Comparison of ENCODE assay signal across 1 cellular context in the genomic region with DNA sequence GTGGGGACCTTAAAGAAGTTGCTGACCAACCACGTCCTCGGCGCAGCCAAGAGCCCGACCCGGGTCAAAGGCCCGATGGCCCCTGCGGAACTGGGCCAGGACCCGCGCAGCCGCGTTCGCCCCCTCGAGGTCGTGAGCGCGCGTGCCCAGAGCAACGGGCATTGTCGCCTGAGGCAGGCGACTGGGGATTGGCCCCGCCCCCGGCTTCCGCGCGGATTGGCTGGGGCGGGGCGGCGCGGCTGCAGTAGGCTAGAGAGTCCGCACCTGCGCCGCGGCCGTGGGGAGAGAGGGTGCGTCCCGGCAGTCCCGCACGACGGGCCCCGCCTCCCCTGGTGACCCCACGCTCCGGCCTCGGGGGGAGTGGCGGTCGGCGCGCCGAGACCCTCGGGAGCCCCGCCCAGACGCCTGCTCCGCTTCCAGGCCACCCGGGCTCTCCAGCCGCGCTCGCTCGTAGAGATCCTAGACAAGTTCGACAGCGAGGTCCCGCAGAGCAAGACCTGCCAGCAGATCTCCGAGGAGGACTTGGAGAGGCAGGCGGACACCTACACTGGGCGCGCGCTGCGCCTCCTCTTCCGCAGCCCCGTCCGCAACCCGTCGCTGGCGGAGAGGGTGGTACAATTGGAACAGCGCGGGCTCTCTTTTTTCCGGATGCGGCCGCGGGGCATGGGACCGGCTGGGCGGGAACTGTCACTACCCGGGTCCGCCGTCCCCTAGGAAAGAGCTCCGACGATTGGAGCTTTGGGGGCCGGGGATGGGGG.
TF ChIP-seq lines count a peak whose summit lies in the region.

No MANE protein-coding gene starts in this region.

TF ChIP-seq in HepG2, 621 proteins besides CTCF, POLR2A, EP300 and RAD21 (continued from another document and continues in another):
- TF ChIP-seq ELK4 (CRISPR knock-in tag; IDR thresholded peaks at IDR 0.05; ENCODE audit: borderline replicate concordance), result no peak
- TF ChIP-seq HOXA9 (CRISPR knock-in tag; IDR thresholded peaks at IDR 0.05; ENCODE audit: borderline replicate concordance), result no peak
- no peak for TF ChIP-seq PAX8 (CRISPR knock-in tag; IDR thresholded peaks at IDR 0.05; ENCODE audit: borderline replicate concordance)
- TF ChIP-seq DBP (CRISPR knock-in tag; IDR thresholded peaks at IDR 0.05; ENCODE audit: not compliant biosample characterization), result no peak
- no peak for TF ChIP-seq TSC22D2 (CRISPR knock-in tag; IDR thresholded peaks at IDR 0.05; ENCODE audit: borderline replicate concordance)
- TF ChIP-seq, protein P1, sequence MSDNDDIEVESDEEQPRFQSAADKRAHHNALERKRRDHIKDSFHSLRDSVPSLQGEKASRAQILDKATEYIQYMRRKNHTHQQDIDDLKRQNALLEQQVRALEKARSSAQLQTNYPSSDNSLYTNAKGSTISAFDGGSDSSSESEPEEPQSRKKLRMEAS (IDR thresholded peaks at IDR 0.05), result peak; percentile 65
- TF ChIP-seq KAT2B (IDR thresholded peaks at IDR 0.05; ENCODE audit: borderline replicate concordance, low read depth, low read length), result no peak
- TF ChIP-seq HHEX (CRISPR knock-in tag; IDR thresholded peaks at IDR 0.05), result no peak
- TF ChIP-seq ATF1 (CRISPR knock-in tag; IDR thresholded peaks at IDR 0.05), result no peak
- no peak for TF ChIP-seq NCOR1 (IDR thresholded peaks at IDR 0.05; ENCODE audit: borderline replicate concordance, low read length)
- peak; percentile 33; the same call in 1 of the 2 replicates for TF ChIP-seq GATAD2A (CRISPR knock-in tag; IDR thresholded peaks at IDR 0.05)
- TF ChIP-seq ZNF839 (CRISPR knock-in tag; IDR thresholded peaks at IDR 0.05; ENCODE audit: borderline replicate concordance), result no peak
- no peak for TF ChIP-seq ZNF296 (CRISPR knock-in tag; conservative IDR thresholded peaks at IDR 0.05)
- TF ChIP-seq ZGPAT (CRISPR knock-in tag; IDR thresholded peaks at IDR 0.05), result peak; percentile 74
- no peak for TF ChIP-seq ZNF614 (CRISPR knock-in tag; IDR thresholded peaks at IDR 0.05; ENCODE audit: borderline replicate concordance)
- TF ChIP-seq SKIL (CRISPR knock-in tag; IDR thresholded peaks at IDR 0.05; ENCODE audit: borderline replicate concordance), result no peak
- TF ChIP-seq ISL2 (CRISPR knock-in tag; IDR thresholded peaks at IDR 0.05), result no peak
- peak; percentile 67 for TF ChIP-seq TBX2 (CRISPR knock-in tag; IDR thresholded peaks at IDR 0.05; ENCODE audit: borderline replicate concordance)
- no peak for TF ChIP-seq TIGD3 (CRISPR knock-in tag; IDR thresholded peaks at IDR 0.05; ENCODE audit: borderline replicate concordance)
- TF ChIP-seq ZNF75D (CRISPR knock-in tag; IDR thresholded peaks at IDR 0.05; ENCODE audit: borderline replicate concordance), result no peak
- peak; percentile 49; the same call in 1 of the 2 replicates for TF ChIP-seq ZBTB7A (CRISPR knock-in tag; IDR thresholded peaks at IDR 0.05)
- TF ChIP-seq, protein P2, sequence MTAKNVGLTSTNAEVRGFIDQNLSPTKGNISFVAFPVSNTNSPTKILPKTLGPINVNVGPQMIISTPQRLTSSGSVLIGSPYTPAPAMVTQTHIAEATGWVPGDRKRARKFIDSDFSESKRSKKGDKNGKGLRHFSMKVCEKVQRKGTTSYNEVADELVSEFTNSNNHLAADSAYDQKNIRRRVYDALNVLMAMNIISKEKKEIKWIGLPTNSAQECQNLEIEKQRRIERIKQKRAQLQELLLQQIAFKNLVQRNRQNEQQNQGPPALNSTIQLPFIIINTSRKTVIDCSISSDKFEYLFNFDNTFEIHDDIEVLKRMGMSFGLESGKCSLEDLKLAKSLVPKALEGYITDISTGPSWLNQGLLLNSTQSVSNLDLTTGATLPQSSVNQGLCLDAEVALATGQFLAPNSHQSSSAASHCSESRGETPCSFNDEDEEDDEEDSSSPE (CRISPR knock-in tag; IDR thresholded peaks at IDR 0.05), result peak; percentile 28; the same call in 1 of the 2 replicates
- TF ChIP-seq ZNF883 (CRISPR knock-in tag; IDR thresholded peaks at IDR 0.05; ENCODE audit: not compliant biosample characterization), result no peak
- TF ChIP-seq RARA (CRISPR knock-in tag; IDR thresholded peaks at IDR 0.05), result no peak
- TF ChIP-seq ZFP90 (CRISPR knock-in tag; IDR thresholded peaks at IDR 0.05; ENCODE audit: borderline replicate concordance), result no peak
- TF ChIP-seq ZNF674 (CRISPR knock-in tag; IDR thresholded peaks at IDR 0.05; ENCODE audit: low read depth), result no peak
- TF ChIP-seq ZNF639 (CRISPR knock-in tag; conservative IDR thresholded peaks at IDR 0.05), result peak; percentile 47
- no peak for TF ChIP-seq ZNF234 (CRISPR knock-in tag; conservative IDR thresholded peaks at IDR 0.05)
- peak; percentile 46 for TF ChIP-seq XRCC5 (optimal IDR thresholded peaks at IDR 0.05; ENCODE audit: low read length)
- no peak for TF ChIP-seq FOXP1 (IDR thresholded peaks at IDR 0.05)
- TF ChIP-seq FOXP1 (CRISPR knock-in tag; IDR thresholded peaks at IDR 0.05), result no peak; the same call in 1 of the 2 replicates
- no peak for TF ChIP-seq ZNF232 (CRISPR knock-in tag; IDR thresholded peaks at IDR 0.05; ENCODE audit: borderline replicate concordance)
- TF ChIP-seq, protein P3, sequence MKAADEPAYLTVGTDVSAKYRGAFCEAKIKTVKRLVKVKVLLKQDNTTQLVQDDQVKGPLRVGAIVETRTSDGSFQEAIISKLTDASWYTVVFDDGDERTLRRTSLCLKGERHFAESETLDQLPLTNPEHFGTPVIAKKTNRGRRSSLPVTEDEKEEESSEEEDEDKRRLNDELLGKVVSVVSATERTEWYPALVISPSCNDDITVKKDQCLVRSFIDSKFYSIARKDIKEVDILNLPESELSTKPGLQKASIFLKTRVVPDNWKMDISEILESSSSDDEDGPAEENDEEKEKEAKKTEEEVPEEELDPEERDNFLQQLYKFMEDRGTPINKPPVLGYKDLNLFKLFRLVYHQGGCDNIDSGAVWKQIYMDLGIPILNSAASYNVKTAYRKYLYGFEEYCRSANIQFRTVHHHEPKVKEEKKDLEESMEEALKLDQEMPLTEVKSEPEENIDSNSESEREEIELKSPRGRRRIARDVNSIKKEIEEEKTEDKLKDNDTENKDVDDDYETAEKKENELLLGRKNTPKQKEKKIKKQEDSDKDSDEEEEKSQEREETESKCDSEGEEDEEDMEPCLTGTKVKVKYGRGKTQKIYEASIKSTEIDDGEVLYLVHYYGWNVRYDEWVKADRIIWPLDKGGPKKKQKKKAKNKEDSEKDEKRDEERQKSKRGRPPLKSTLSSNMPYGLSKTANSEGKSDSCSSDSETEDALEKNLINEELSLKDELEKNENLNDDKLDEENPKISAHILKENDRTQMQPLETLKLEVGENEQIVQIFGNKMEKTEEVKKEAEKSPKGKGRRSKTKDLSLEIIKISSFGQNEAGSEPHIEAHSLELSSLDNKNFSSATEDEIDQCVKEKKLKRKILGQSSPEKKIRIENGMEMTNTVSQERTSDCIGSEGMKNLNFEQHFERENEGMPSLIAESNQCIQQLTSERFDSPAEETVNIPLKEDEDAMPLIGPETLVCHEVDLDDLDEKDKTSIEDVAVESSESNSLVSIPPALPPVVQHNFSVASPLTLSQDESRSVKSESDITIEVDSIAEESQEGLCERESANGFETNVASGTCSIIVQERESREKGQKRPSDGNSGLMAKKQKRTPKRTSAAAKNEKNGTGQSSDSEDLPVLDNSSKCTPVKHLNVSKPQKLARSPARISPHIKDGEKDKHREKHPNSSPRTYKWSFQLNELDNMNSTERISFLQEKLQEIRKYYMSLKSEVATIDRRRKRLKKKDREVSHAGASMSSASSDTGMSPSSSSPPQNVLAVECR (CRISPR knock-in tag; IDR thresholded peaks at IDR 0.05; ENCODE audit: borderline replicate concordance), result peak; percentile 83
- TF ChIP-seq RFXANK (CRISPR knock-in tag; IDR thresholded peaks at IDR 0.05), result no peak
- peak; percentile 57 for TF ChIP-seq HNRNPK (IDR thresholded peaks at IDR 0.05; ENCODE audit: low read depth, low read length, poor library complexity, severe bottlenecking)
- TF ChIP-seq, protein P4, sequence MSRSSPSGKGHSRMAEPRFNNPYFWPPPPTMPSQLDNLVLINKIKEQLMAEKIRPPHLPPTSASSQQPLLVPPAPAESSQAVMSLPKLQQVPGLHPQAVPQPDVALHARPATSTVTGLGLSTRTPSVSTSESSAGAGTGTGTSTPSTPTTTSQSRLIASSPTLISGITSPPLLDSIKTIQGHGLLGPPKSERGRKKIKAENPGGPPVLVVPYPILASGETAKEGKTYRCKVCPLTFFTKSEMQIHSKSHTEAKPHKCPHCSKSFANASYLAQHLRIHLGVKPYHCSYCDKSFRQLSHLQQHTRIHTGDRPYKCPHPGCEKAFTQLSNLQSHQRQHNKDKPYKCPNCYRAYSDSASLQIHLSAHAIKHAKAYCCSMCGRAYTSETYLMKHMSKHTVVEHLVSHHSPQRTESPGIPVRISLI (CRISPR knock-in tag; IDR thresholded peaks at IDR 0.05; ENCODE audit: borderline replicate concordance), result no peak
- TF ChIP-seq, protein P5, sequence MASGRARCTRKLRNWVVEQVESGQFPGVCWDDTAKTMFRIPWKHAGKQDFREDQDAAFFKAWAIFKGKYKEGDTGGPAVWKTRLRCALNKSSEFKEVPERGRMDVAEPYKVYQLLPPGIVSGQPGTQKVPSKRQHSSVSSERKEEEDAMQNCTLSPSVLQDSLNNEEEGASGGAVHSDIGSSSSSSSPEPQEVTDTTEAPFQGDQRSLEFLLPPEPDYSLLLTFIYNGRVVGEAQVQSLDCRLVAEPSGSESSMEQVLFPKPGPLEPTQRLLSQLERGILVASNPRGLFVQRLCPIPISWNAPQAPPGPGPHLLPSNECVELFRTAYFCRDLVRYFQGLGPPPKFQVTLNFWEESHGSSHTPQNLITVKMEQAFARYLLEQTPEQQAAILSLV (CRISPR knock-in tag; IDR thresholded peaks at IDR 0.05; ENCODE audit: borderline replicate concordance), result 0 out of 2 replicates have a peak, but pooled peaks have one; percentile 64
- TF ChIP-seq, protein P6, sequence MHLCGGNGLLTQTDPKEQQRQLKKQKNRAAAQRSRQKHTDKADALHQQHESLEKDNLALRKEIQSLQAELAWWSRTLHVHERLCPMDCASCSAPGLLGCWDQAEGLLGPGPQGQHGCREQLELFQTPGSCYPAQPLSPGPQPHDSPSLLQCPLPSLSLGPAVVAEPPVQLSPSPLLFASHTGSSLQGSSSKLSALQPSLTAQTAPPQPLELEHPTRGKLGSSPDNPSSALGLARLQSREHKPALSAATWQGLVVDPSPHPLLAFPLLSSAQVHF (CRISPR knock-in tag; IDR thresholded peaks at IDR 0.05), result no peak
